1 cellular context compared by ENCODE assay signal in genomic region chr13:30872195-30872594, GRCh38.
TF ChIP-seq lines count a peak whose summit lies in the region.

No MANE protein-coding gene starts in this region.

TF ChIP-seq in endothelial cell of umbilical vein, 7 proteins besides CTCF, POLR2A, EP300 and RAD21 (continued from another document):
- no peak for TF ChIP-seq MAX (IDR thresholded peaks at IDR 0.05; ENCODE audit: insufficient read depth, insufficient read length)
- no peak for TF ChIP-seq EZH2 (IDR thresholded peaks at IDR 0.05; ENCODE audit: borderline replicate concordance, low read depth, low read length, severe bottlenecking)
- TF ChIP-seq FOS (IDR thresholded peaks at IDR 0.05; ENCODE audit: borderline replicate concordance, insufficient read depth, low read length), result no peak
